Comparison of ENCODE assay signal across 15 cellular contexts in the genomic region with DNA sequence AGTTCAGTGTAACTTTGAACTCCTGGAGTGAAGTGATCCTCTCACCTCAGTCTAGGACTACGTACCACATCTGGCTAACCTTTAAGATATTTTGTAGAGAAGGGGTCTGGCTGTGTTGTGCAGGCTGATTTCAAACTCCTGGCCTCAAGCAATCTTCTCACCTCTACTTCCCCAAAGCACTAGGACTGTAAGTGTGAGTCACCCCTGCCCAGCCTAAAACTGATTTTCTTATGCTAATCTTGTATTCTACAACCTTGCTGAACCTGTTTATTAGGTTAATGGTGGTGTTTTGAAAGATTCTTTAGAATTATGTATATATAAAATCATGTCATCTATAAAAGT. TPM values are rescaled to one million over a fixed set of nuclear protein-coding genes. Genes with fewer than 3 reads are reported as not detected.
DNase-seq lines count a peak whose midpoint lies in the region; ATAC-seq, FAIRE-seq and TF ChIP-seq lines count a peak whose summit lies in the region.
"Had no signal": no experiment of that assay in that cellular context is flagged by ENCODE, and none has a peak within 500 bp of the region (broad histone marks: within the 10 kb centered on the region; RNA-seq: fewer than 3 reads in every experiment).

No MANE protein-coding gene starts in this region.

- H3K4ac ChIP-seq in H9 (ENCODE audit: low read depth, low read length) = no peak overlapping the region

- no peak overlapping the region for H2BK5ac ChIP-seq in H9 (ENCODE audit: insufficient read length, low read length)

- H3K27ac ChIP-seq in H9 (ENCODE audit: insufficient read length, low read depth, low read length) (no peak overlapping the region), PC-3 (ENCODE audit: low read length) (no peak overlapping the region), hepatocyte (peak overlapping the region; percentile 13), small intestine (ENCODE audit: low read depth in 1 of 2, low read length in 1 of 2) (peak overlapping the region in 1 of 2 donors; percentile 9), tibial nerve (no peak overlapping the region)
- H3K27ac ChIP-seq: C4-2B had no signal

- no peak overlapping the region for H2BK120ac ChIP-seq in H9 (ENCODE audit: low read depth, low read length, poor library complexity, severe bottlenecking)

- H3K9ac ChIP-seq in H9 (ENCODE audit: extremely low read depth, insufficient read length, low read length) (no peak overlapping the region), PC-3 (ENCODE audit: low read length) (no peak overlapping the region)

- H3K36me3 Mint-ChIP-seq in H9 (ENCODE audit: insufficient read depth in 1 of 3, low read depth in 3 of 3) = peaks cover 11 to 43% (median 33%) of the 10 kb centered on the region in 3 experiments

- H2AK5ac ChIP-seq in H9 (ENCODE audit: insufficient read length, low read length) = no peak overlapping the region

- POLR2A ChIA-PET in PC-3 (lab: Charles Lee; ENCODE audit: unreplicated experiment) = no interaction called here

- no peak overlapping the region for H2BK20ac ChIP-seq in H9 (ENCODE audit: low read depth, low read length, poor library complexity, severe bottlenecking)

- H3K4me3 Mint-ChIP-seq in H9 = no peak overlapping the region; a peak in 1 of 5 replicates

- H2AFZ ChIP-seq in H9 (ENCODE audit: low read length) (no peak overlapping the region), PC-3 (ENCODE audit: low read length) (no peak overlapping the region), hepatocyte (no peak overlapping the region)

- H3F3A ChIP-seq in PC-3 (ENCODE audit: low read length, unreplicated experiment) = no peaks in the 10 kb centered on the region

- intact Hi-C loops in PC-3 (cut with micrococcal nuclease) = no loop called here

- peaks cover 4% of the 10 kb centered on the region; the same call in 1 of the 2 replicates for H3K79me2 ChIP-seq in H9 (ENCODE audit: insufficient read depth, low read length)
- H3K79me2 ChIP-seq in PC-3 (ENCODE audit: low read length) = peaks cover 71% of the 10 kb centered on the region
- peaks cover 95% of the 10 kb centered on the region for H3K79me2 ChIP-seq in hepatocyte

- TF ChIP-seq EP300 in tibial nerve (IDR thresholded peaks at IDR 0.05) = no peak

- ATAC-seq in PC-3 (peak; percentile 29; the same call in 1 of the 2 replicates), HG02970 (IDR thresholded peaks at IDR 0.05; ENCODE audit: low FRiP score, unreplicated experiment) (no peak)

- H3K4me2 ChIP-seq in H9 (ENCODE audit: insufficient read depth, insufficient read length, low read length) = no peak overlapping the region
- H3K4me2 ChIP-seq in PC-3 (ENCODE audit: low read length) = no peak overlapping the region
- peak overlapping the region; percentile 53 for H3K4me2 ChIP-seq in hepatocyte

- TF ChIP-seq POLR2A in tibial nerve (IDR thresholded peaks at IDR 0.05) = no peak

- whole genome bisulfite sequencing in H9 (ENCODE audit: extremely low coverage, insufficient read length, low lambda C conversion rate) = no CpG with 5 or more reads among the region's 1 CpG
- WGBS in hepatocyte (ENCODE audit: low lambda C conversion rate, missing lambda C conversion rate) = 84% methylated on average over 1 of the region's 1 CpG
- 65 to 88% (median 77%) methylated on average over 1 of the region's 1 CpG for WGBS in small intestine, 3 donors
- 100% methylated on average over 1 of the region's 1 CpG for WGBS in tibial nerve, 2 donors

- no peak overlapping the region for H4K8ac ChIP-seq in H9 (replicated peaks; ENCODE audit: insufficient read length, low read depth, low read length)

- no peak overlapping the region for H4K5ac ChIP-seq in H9 (ENCODE audit: insufficient read length, low read depth, low read length)

- DNase-seq in H9 (no peak), PC-3 (peak; percentile 52), hepatocyte (ENCODE audit: low spot score) (peak; percentile 7), small intestine (peak; percentile 38), tibial nerve (ENCODE audit: low spot score in 2 of 2) (no peak)
- DNase-seq in activated CD4-positive, alpha-beta T cell treated with anti-CD3 and anti-CD28 coated beads, Interleukin-2, amount 50 U/mL, for 48 hours = no peak
- DNase-seq: activated effector memory CD4-positive, alpha-beta T cell treated with Interleukin-2 at 50 U/mL for 16 hours; effector CD8-positive, alpha-beta T cell; GDM1; KG1; kidney; retina had no signal

- H3K9me2 ChIP-seq in PC-3 (replicated peaks; ENCODE audit: low read length) (no peaks in the 10 kb centered on the region), hepatocyte (replicated peaks; ENCODE audit: insufficient read depth) (no peaks in the 10 kb centered on the region)

- H3K18ac ChIP-seq in H9 (ENCODE audit: insufficient read length, low read depth, low read length) = no peak overlapping the region

- no peak overlapping the region for H3T11ph ChIP-seq in H9 (ENCODE audit: low read length)

- H4K20me1 ChIP-seq in H9 (ENCODE audit: control insufficient read depth, insufficient read depth, insufficient read length) (no peaks in the 10 kb centered on the region), PC-3 (ENCODE audit: low read length) (no peaks in the 10 kb centered on the region), hepatocyte (ENCODE audit: insufficient read depth, poor library complexity, severe bottlenecking) (peaks cover 11% of the 10 kb centered on the region)

- H3K36me3 ChIP-seq in PC-3 (ENCODE audit: low read depth, low read length) = no peaks in the 10 kb centered on the region; the same call in 1 of the 2 replicates
- no peaks in the 10 kb centered on the region for H3K36me3 ChIP-seq in hepatocyte (replicated peaks; ENCODE audit: insufficient read depth, low read depth)
- no peaks in the 10 kb centered on the region for H3K36me3 ChIP-seq in small intestine (ENCODE audit: control insufficient read depth in 2 of 2, insufficient read depth in 2 of 2, low read length in 2 of 2)
- peaks cover 0 to 34% (median 0%) of the 10 kb centered on the region in 3 donors for H3K36me3 ChIP-seq in tibial nerve

- H3K9me3 ChIP-seq in H9 (ENCODE audit: control insufficient read depth, low read depth, low read length) (no peaks in the 10 kb centered on the region), PC-3 (ENCODE audit: low read length) (no peaks in the 10 kb centered on the region), hepatocyte (ENCODE audit: low read depth) (peaks cover 8% of the 10 kb centered on the region), small intestine (ENCODE audit: control insufficient read depth, low read depth) (no peaks in the 10 kb centered on the region), tibial nerve (peaks cover 0 to 13% (median 3%) of the 10 kb centered on the region in 4 donors)

- TF ChIP-seq CTCF in H9 (conservative IDR thresholded peaks at IDR 0.05) (no peak), PC-3 (conservative IDR thresholded peaks at IDR 0.05; ENCODE audit: low read depth, low read length) (no peak), hepatocyte (IDR thresholded peaks at IDR 0.05; ENCODE audit: poor library complexity) (no peak), tibial nerve (IDR thresholded peaks at IDR 0.05) (no peak)

- no peak overlapping the region for H2BK15ac ChIP-seq in H9 (ENCODE audit: low read depth, low read length)

- peak overlapping the region in 2 of 3 experiments; percentile 14 to 63; a peak in 4 of 7 replicates for H3K27ac Mint-ChIP-seq in H9

- no peaks in the 10 kb centered on the region for H3K79me1 ChIP-seq in H9 (ENCODE audit: insufficient read depth, low read depth, low read length, poor library complexity, severe bottlenecking)

- H2BK12ac ChIP-seq in H9 (ENCODE audit: insufficient read length, low read depth, low read length) = no peak overlapping the region

- no peak overlapping the region for H3K14ac ChIP-seq in H9 (ENCODE audit: insufficient read depth, low read length)

- no peaks in the 10 kb centered on the region for H3K23me2 ChIP-seq in H9 (ENCODE audit: insufficient read length, low read depth, low read length, poor library complexity, severe bottlenecking)

- BruUV-seq in PC-3 (replicated peaks; lab: Mats Ljungman, UMichigan) = no TSS peak

- no peak overlapping the region for H4K91ac ChIP-seq in H9 (ENCODE audit: insufficient read length, low read depth, low read length)

- H3K4me3 ChIP-seq in PC-3 (ENCODE audit: low read length) (no peak overlapping the region), hepatocyte (no peak overlapping the region), small intestine (ENCODE audit: low read depth in 1 of 2, low read length in 2 of 2) (no peak overlapping the region), tibial nerve (no peak overlapping the region)

- no peak overlapping the region for H3K56ac ChIP-seq in H9 (ENCODE audit: insufficient read length, low read depth, low read length)

- H3K27me3 Mint-ChIP-seq in H9 (ENCODE audit: low read depth) = no peaks in the 10 kb centered on the region

- CTCF ChIA-PET in PC-3 (lab: Charles Lee) = no interaction called here

- H3K23ac ChIP-seq in H9 (ENCODE audit: insufficient read length, low read depth, low read length) = no peak overlapping the region

- no peaks in the 10 kb centered on the region for H3K27me3 ChIP-seq in H9 (ENCODE audit: insufficient read depth, low read length)
- no peaks in the 10 kb centered on the region for H3K27me3 ChIP-seq in PC-3 (ENCODE audit: low read length)
- H3K27me3 ChIP-seq in hepatocyte = no peaks in the 10 kb centered on the region
- H3K27me3 ChIP-seq in small intestine (ENCODE audit: control insufficient read depth in 2 of 2, insufficient read depth in 2 of 2, low read length in 2 of 2) = no peaks in the 10 kb centered on the region
- no peaks in the 10 kb centered on the region for H3K27me3 ChIP-seq in tibial nerve

- peaks cover 5 to 8% of the 10 kb centered on the region in 2 experiments for H3K9me3 Mint-ChIP-seq in H9

- no peak for FAIRE-seq in small intestine (lab: Jason Lieb, UNC)
- FAIRE-seq: kidney, urothelium cell line had no signal

- H3K4me1 Mint-ChIP-seq in H9 = peaks cover 12 to 16% of the 10 kb centered on the region in 2 experiments

- H3K4me1 ChIP-seq in H9 (ENCODE audit: insufficient read depth, low read length) (no peaks in the 10 kb centered on the region; the same call in 1 of the 2 replicates), PC-3 (ENCODE audit: insufficient read depth, low read length) (peaks cover 9% of the 10 kb centered on the region; the same call in 1 of the 2 replicates), hepatocyte (ENCODE audit: insufficient read depth) (peaks cover 9% of the 10 kb centered on the region), small intestine (ENCODE audit: control insufficient read depth in 2 of 2, insufficient read depth in 1 of 2, low read depth in 1 of 2, low read length in 1 of 2) (no peaks in the 10 kb centered on the region), tibial nerve (peaks cover 0 to 5% (median 0%) of the 10 kb centered on the region in 4 donors)

RNA-seq across cellular contexts. Expression of a gene that starts 58.0 kb away (rescaled TPM):
- total RNA-seq in H9 (2021) (39.8 and 42.1 TPM in 2 replicates), PC-3 (2014; rRNA removed) (10.5 and 21.0 TPM in 2 replicates), hepatocyte (48.7 and 52.4 TPM in 2 replicates), tibial nerve (10 to 100 TPM; 19.8 to 25.1 (median 21.7) TPM)
- polyA plus RNA-seq in hepatocyte (24.0 and 26.1 TPM in 2 replicates), small intestine (10 to 100 TPM in 1 of 3 donors, 1 to 10 TPM in 2; 7.0 to 11.0 (median 8.1) TPM)

Comparison
In these comparisons a context has a peak if more than half of its experiments do, and no peak if none do; other contexts are left out.
1. DNase-seq: peak in PC-3 (single experiment), hepatocyte (single experiment) and small intestine (single experiment); none in H9 (single experiment), activated CD4-positive, alpha-beta T cell treated with anti-CD3 and anti-CD28 coated beads, Interleukin-2, amount 50 U/mL, for 48 hours (0 of 2) and tibial nerve (0 of 2).